In genomic region chr7:150324366-150324961, GRCh38 we compare ENCODE assay signal across 1 cellular context.
TF ChIP-seq lines count a peak whose summit lies in the region.

No MANE protein-coding gene starts in this region.

TF ChIP-seq in HepG2, 621 proteins besides CTCF, POLR2A, EP300 and RAD21 (continues in another document):
- TF ChIP-seq ZNF281 (CRISPR knock-in tag; IDR thresholded peaks at IDR 0.05; ENCODE audit: borderline replicate concordance) (0 out of 2 replicates have a peak, but pooled peaks have one; percentile 24), ZNF761 (CRISPR knock-in tag; conservative IDR thresholded peaks at IDR 0.05) (no peak), HHEX (CRISPR knock-in tag; IDR thresholded peaks at IDR 0.05) (no peak), NFRKB (IDR thresholded peaks at IDR 0.05) (no peak), ZBTB8A (CRISPR knock-in tag; IDR thresholded peaks at IDR 0.05; ENCODE audit: borderline replicate concordance, low read depth) (no peak), HIVEP1 (CRISPR knock-in tag; IDR thresholded peaks at IDR 0.05) (no peak), MTERF4 (CRISPR knock-in tag; IDR thresholded peaks at IDR 0.05) (no peak), ZNF775 (CRISPR knock-in tag; IDR thresholded peaks at IDR 0.05; ENCODE audit: borderline replicate concordance) (no peak), ZNF3 (CRISPR knock-in tag; IDR thresholded peaks at IDR 0.05) (no peak), RELA (CRISPR knock-in tag; IDR thresholded peaks at IDR 0.05) (no peak), ZNF75D (CRISPR knock-in tag; IDR thresholded peaks at IDR 0.05; ENCODE audit: borderline replicate concordance) (no peak), ZBTB7A (CRISPR knock-in tag; IDR thresholded peaks at IDR 0.05) (peak; percentile 21; the same call in 1 of the 2 replicates), MAZ (IDR thresholded peaks at IDR 0.05; ENCODE audit: borderline replicate concordance, low read depth, low read length) (no peak), MAZ (CRISPR knock-in tag; IDR thresholded peaks at IDR 0.05; ENCODE audit: low read depth) (no peak), ZNF879 (CRISPR knock-in tag; IDR thresholded peaks at IDR 0.05) (no peak), ETV6 (CRISPR knock-in tag; conservative IDR thresholded peaks at IDR 0.05) (no peak), HMG20A (CRISPR knock-in tag; IDR thresholded peaks at IDR 0.05; ENCODE audit: borderline replicate concordance) (no peak), NFIB (CRISPR knock-in tag; IDR thresholded peaks at IDR 0.05; ENCODE audit: borderline replicate concordance) (no peak), HNF4G (IDR thresholded peaks at IDR 0.05; ENCODE audit: borderline replicate concordance, low read depth, low read length) (peak; percentile 30; the same call in 1 of the 2 replicates), HNF4G (CRISPR knock-in tag; IDR thresholded peaks at IDR 0.05; ENCODE audit: borderline replicate concordance, low read depth) (no peak), ZNF121 (CRISPR knock-in tag; IDR thresholded peaks at IDR 0.05) (no peak), ZNF629 (CRISPR knock-in tag; conservative IDR thresholded peaks at IDR 0.05) (no peak), SKI (IDR thresholded peaks at IDR 0.05; ENCODE audit: partially characterized antibody) (no peak), ELF1 (CRISPR knock-in tag; IDR thresholded peaks at IDR 0.05) (peak; percentile 62), AGO2 (optimal IDR thresholded peaks at IDR 0.05; ENCODE audit: low read depth, low read length) (no peak), GABPB1 (CRISPR knock-in tag; IDR thresholded peaks at IDR 0.05) (peak; percentile 52; the same call in 1 of the 2 replicates), SETDB1 (CRISPR knock-in tag; IDR thresholded peaks at IDR 0.05; ENCODE audit: borderline replicate concordance) (no peak), ASH2L (IDR thresholded peaks at IDR 0.05; ENCODE audit: insufficient read length, low read depth, low read length) (no peak), THYN1 (CRISPR knock-in tag; IDR thresholded peaks at IDR 0.05; ENCODE audit: borderline replicate concordance, low read depth) (no peak), ZBTB14 (CRISPR knock-in tag; IDR thresholded peaks at IDR 0.05) (no peak), KDM3A (CRISPR knock-in tag; IDR thresholded peaks at IDR 0.05; ENCODE audit: low read depth) (no peak), ZNF562 (CRISPR knock-in tag; IDR thresholded peaks at IDR 0.05; ENCODE audit: borderline replicate concordance) (no peak), ZNF737 (CRISPR knock-in tag; IDR thresholded peaks at IDR 0.05; ENCODE audit: borderline replicate concordance) (no peak), SAP130 (CRISPR knock-in tag; IDR thresholded peaks at IDR 0.05; ENCODE audit: low read depth) (no peak), ZNF878 (CRISPR knock-in tag; IDR thresholded peaks at IDR 0.05) (no peak), CEBPB (IDR thresholded peaks at IDR 0.05; ENCODE audit: borderline replicate concordance, low read depth, low read length) (no peak), RFXAP (CRISPR knock-in tag; IDR thresholded peaks at IDR 0.05; ENCODE audit: borderline replicate concordance) (0 out of 2 replicates have a peak, but pooled peaks have one; percentile 24)
- TF ChIP-seq, protein P1, sequence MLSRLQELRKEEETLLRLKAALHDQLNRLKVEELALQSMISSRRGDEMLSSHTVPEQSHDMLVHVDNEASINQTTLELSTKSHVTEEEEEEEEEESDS (CRISPR knock-in tag; IDR thresholded peaks at IDR 0.05; ENCODE audit: borderline replicate concordance) = no peak
- TF ChIP-seq, protein P2, sequence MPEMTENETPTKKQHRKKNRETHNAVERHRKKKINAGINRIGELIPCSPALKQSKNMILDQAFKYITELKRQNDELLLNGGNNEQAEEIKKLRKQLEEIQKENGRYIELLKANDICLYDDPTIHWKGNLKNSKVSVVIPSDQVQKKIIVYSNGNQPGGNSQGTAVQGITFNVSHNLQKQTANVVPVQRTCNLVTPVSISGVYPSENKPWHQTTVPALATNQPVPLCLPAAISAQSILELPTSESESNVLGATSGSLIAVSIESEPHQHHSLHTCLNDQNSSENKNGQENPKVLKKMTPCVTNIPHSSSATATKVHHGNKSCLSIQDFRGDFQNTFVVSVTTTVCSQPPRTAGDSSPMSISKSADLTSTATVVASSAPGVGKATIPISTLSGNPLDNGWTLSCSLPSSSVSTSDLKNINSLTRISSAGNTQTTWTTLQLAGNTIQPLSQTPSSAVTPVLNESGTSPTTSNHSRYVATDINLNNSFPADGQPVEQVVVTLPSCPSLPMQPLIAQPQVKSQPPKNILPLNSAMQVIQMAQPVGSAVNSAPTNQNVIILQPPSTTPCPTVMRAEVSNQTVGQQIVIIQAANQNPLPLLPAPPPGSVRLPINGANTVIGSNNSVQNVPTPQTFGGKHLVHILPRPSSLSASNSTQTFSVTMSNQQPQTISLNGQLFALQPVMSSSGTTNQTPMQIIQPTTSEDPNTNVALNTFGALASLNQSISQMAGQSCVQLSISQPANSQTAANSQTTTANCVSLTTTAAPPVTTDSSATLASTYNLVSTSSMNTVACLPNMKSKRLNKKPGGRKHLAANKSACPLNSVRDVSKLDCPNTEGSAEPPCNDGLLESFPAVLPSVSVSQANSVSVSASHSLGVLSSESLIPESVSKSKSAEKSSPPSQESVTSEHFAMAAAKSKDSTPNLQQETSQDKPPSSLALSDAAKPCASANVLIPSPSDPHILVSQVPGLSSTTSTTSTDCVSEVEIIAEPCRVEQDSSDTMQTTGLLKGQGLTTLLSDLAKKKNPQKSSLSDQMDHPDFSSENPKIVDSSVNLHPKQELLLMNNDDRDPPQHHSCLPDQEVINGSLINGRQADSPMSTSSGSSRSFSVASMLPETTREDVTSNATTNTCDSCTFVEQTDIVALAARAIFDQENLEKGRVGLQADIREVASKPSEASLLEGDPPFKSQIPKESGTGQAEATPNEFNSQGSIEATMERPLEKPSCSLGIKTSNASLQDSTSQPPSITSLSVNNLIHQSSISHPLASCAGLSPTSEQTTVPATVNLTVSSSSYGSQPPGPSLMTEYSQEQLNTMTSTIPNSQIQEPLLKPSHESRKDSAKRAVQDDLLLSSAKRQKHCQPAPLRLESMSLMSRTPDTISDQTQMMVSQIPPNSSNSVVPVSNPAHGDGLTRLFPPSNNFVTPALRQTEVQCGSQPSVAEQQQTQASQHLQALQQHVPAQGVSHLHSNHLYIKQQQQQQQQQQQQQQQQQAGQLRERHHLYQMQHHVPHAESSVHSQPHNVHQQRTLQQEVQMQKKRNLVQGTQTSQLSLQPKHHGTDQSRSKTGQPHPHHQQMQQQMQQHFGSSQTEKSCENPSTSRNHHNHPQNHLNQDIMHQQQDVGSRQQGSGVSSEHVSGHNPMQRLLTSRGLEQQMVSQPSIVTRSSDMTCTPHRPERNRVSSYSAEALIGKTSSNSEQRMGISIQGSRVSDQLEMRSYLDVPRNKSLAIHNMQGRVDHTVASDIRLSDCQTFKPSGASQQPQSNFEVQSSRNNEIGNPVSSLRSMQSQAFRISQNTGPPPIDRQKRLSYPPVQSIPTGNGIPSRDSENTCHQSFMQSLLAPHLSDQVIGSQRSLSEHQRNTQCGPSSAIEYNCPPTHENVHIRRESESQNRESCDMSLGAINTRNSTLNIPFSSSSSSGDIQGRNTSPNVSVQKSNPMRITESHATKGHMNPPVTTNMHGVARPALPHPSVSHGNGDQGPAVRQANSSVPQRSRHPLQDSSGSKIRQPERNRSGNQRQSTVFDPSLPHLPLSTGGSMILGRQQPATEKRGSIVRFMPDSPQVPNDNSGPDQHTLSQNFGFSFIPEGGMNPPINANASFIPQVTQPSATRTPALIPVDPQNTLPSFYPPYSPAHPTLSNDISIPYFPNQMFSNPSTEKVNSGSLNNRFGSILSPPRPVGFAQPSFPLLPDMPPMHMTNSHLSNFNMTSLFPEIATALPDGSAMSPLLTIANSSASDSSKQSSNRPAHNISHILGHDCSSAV (CRISPR knock-in tag; IDR thresholded peaks at IDR 0.05; ENCODE audit: borderline replicate concordance) = no peak
- TF ChIP-seq, protein P3, sequence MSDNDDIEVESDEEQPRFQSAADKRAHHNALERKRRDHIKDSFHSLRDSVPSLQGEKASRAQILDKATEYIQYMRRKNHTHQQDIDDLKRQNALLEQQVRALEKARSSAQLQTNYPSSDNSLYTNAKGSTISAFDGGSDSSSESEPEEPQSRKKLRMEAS (IDR thresholded peaks at IDR 0.05) = no peak; the same call in 1 of the 2 replicates
- TF ChIP-seq, protein P4, sequence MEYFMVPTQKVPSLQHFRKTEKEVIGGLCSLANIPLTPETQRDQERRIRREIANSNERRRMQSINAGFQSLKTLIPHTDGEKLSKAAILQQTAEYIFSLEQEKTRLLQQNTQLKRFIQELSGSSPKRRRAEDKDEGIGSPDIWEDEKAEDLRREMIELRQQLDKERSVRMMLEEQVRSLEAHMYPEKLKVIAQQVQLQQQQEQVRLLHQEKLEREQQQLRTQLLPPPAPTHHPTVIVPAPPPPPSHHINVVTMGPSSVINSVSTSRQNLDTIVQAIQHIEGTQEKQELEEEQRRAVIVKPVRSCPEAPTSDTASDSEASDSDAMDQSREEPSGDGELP (IDR thresholded peaks at IDR 0.05; ENCODE audit: borderline replicate concordance, low read depth) = no peak
- TF ChIP-seq, protein P5, sequence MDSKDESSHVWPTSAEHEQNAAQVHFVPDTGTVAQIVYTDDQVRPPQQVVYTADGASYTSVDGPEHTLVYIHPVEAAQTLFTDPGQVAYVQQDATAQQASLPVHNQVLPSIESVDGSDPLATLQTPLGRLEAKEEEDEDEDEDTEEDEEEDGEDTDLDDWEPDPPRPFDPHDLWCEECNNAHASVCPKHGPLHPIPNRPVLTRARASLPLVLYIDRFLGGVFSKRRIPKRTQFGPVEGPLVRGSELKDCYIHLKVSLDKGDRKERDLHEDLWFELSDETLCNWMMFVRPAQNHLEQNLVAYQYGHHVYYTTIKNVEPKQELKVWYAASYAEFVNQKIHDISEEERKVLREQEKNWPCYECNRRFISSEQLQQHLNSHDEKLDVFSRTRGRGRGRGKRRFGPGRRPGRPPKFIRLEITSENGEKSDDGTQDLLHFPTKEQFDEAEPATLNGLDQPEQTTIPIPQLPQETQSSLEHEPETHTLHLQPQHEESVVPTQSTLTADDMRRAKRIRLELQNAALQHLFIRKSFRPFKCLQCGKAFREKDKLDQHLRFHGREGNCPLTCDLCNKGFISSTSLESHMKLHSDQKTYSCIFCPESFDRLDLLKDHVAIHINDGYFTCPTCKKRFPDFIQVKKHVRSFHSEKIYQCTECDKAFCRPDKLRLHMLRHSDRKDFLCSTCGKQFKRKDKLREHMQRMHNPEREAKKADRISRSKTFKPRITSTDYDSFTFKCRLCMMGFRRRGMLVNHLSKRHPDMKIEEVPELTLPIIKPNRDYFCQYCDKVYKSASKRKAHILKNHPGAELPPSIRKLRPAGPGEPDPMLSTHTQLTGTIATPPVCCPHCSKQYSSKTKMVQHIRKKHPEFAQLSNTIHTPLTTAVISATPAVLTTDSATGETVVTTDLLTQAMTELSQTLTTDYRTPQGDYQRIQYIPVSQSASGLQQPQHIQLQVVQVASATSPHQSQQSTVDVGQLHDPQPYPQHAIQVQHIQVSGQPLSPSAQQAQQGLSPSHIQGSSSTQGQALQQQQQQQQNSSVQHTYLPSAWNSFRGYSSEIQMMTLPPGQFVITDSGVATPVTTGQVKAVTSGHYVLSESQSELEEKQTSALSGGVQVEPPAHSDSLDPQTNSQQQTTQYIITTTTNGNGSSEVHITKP (CRISPR knock-in tag; IDR thresholded peaks at IDR 0.05; ENCODE audit: low read depth) = peak; percentile 89; the same call in 1 of the 2 replicates
- TF ChIP-seq, protein P6, sequence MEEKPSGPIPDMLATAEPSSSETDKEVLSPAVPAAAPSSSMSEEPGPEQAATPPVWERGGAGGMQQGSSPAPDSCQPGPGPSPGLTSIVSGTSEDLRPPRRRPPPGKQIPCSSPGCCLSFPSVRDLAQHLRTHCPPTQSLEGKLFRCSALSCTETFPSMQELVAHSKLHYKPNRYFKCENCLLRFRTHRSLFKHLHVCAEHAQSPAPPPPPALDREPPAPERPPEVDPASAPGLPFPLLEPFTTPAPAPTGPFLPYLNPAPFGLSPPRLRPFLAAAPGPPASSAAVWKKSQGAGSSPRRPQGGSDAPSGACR (CRISPR knock-in tag; IDR thresholded peaks at IDR 0.05) = no peak
- TF ChIP-seq, protein P7, sequence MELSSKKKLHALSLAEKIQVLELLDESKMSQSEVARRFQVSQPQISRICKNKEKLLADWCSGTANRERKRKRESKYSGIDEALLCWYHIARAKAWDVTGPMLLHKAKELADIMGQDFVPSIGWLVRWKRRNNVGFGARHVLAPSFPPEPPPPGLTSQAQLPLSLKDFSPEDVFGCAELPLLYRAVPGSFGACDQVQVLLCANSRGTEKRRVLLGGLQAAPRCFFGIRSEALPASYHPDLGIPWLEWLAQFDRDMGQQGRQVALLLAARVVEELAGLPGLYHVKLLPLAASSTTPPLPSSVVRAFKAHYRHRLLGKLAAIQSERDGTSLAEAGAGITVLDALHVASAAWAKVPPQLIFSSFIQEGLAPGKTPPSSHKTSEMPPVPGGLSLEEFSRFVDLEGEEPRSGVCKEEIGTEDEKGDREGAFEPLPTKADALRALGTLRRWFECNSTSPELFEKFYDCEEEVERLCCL (CRISPR knock-in tag; IDR thresholded peaks at IDR 0.05; ENCODE audit: borderline replicate concordance) = no peak
